ENCODE assay signal across 8 cellular contexts in genomic region chr5:110727025-110727314, GRCh38. TPM values are rescaled to one million over a fixed set of nuclear protein-coding genes. Genes with fewer than 3 reads are reported as not detected.
DNase-seq lines count a peak whose midpoint lies in the region; ATAC-seq and TF ChIP-seq lines count a peak whose summit lies in the region.

No MANE protein-coding gene starts in this region.

- H3K27me3 Mint-ChIP-seq in endothelial cell (ENCODE audit: unreplicated experiment), result no peaks in the 10 kb centered on the region
- no peaks in the 10 kb centered on the region for H3K27me3 Mint-ChIP-seq in neural progenitor cell (ENCODE audit: insufficient read depth, low read depth)

- H3K36me3 Mint-ChIP-seq in endothelial cell (ENCODE audit: low read depth, unreplicated experiment) (peaks cover 2% of the 10 kb centered on the region), neural progenitor cell (peaks cover 3% of the 10 kb centered on the region)

- H3K27me3 ChIP-seq in OCI-LY3 (ENCODE audit: low read depth, low read length) (no peaks in the 10 kb centered on the region), neural progenitor cell (peaks cover 8% of the 10 kb centered on the region)

- H3K4me3 Mint-ChIP-seq in endothelial cell (ENCODE audit: unreplicated experiment) (peak overlapping the region; percentile 90), neural progenitor cell (peak overlapping the region; percentile 82)

- H3K27ac ChIP-seq in OCI-LY3 (ENCODE audit: low read length) (no peak overlapping the region), neural progenitor cell (no peak overlapping the region)

- TF ChIP-seq CTCF in OCI-LY3 (IDR thresholded peaks at IDR 0.05; ENCODE audit: low read depth, low read length) (peak; percentile 37), endothelial cell (IDR thresholded peaks at IDR 0.05; ENCODE audit: unreplicated experiment) (no peak), neural progenitor cell (IDR thresholded peaks at IDR 0.05) (peak; percentile 30)

- H3K79me2 ChIP-seq in OCI-LY3 (ENCODE audit: low read length) (no peaks in the 10 kb centered on the region), neural progenitor cell (ENCODE audit: low read depth) (no peaks in the 10 kb centered on the region)

- H3K9ac ChIP-seq in OCI-LY3 (ENCODE audit: low read length) (peak overlapping the region; percentile 58), neural progenitor cell (no peak overlapping the region)

- H3K9me3 Mint-ChIP-seq in endothelial cell (ENCODE audit: unreplicated experiment) (no peaks in the 10 kb centered on the region), neural progenitor cell (peaks cover 2% of the 10 kb centered on the region)

- H3K4me1 Mint-ChIP-seq in endothelial cell (ENCODE audit: unreplicated experiment), result no peaks in the 10 kb centered on the region
- peaks cover 8% of the 10 kb centered on the region for H3K4me1 Mint-ChIP-seq in neural progenitor cell

- no peaks in the 10 kb centered on the region for H4K20me1 ChIP-seq in OCI-LY3 (ENCODE audit: insufficient read depth, low read length)
- no peaks in the 10 kb centered on the region for H4K20me1 ChIP-seq in neural progenitor cell (ENCODE audit: low read depth)

- H3K36me3 ChIP-seq in OCI-LY3 (replicated peaks; ENCODE audit: low read depth, low read length) (no peaks in the 10 kb centered on the region), neural progenitor cell (no peaks in the 10 kb centered on the region)

- no peaks in the 10 kb centered on the region for H3F3A ChIP-seq in neural progenitor cell (ENCODE audit: low read depth)

- H3K4me2 ChIP-seq in OCI-LY3 (ENCODE audit: low read length) (peak overlapping the region; percentile 86), neural progenitor cell (peak overlapping the region; percentile 67)

- H2AFZ ChIP-seq in OCI-LY3 (ENCODE audit: low read depth, low read length) (peak overlapping the region; percentile 100), neural progenitor cell (replicated peaks) (peak overlapping the region; percentile 66)

- peak overlapping the region; percentile 95 for H3K4me3 ChIP-seq in OCI-LY3 (ENCODE audit: low read length)
- H3K4me3 ChIP-seq in neural progenitor cell, result peak overlapping the region; percentile 42

- H3K4me1 ChIP-seq in OCI-LY3 (ENCODE audit: low read length) (no peaks in the 10 kb centered on the region), neural progenitor cell (no peaks in the 10 kb centered on the region)

- ATAC-seq in GM18861 (IDR thresholded peaks at IDR 0.05; ENCODE audit: unreplicated experiment) (peak; percentile 43), HG02763 (IDR thresholded peaks at IDR 0.05; ENCODE audit: unreplicated experiment) (peak; percentile 52)

- no peak for DNase-seq in endothelial cell (ENCODE audit: low spot score)
- DNase-seq in neural progenitor cell (ENCODE audit: low spot score), result peak; percentile 5
- DNase-seq in NCI-H2081 treated with DMSO at 0.1 percent for 48 hours (lab: John Stamatoyannopoulos, UW), result no peak
- no peak for DNase-seq in cortex of kidney (lab: John Stamatoyannopoulos, UW)
- no peak for DNase-seq in Ammon's horn (ENCODE audit: low spot score)

- H3K9me3 ChIP-seq in OCI-LY3 (ENCODE audit: insufficient read depth, low read length) (no peaks in the 10 kb centered on the region), neural progenitor cell (ENCODE audit: low read depth) (no peaks in the 10 kb centered on the region)

- H3K27ac Mint-ChIP-seq in endothelial cell (ENCODE audit: unreplicated experiment), result peak overlapping the region; percentile 67
- peak overlapping the region; percentile 51 for H3K27ac Mint-ChIP-seq in neural progenitor cell

RNA-seq across cellular contexts. Expression of gene TMEM232, which starts 0.5 kb away (rescaled TPM):
- 3.1 TPM for total RNA-seq in endothelial cell (ENCODE audit: unreplicated experiment)
- 2.0 and 5.2 TPM in 2 replicates for total RNA-seq in neural progenitor cell (ENCODE audit: low replicate concordance)

RNA-seq across cellular contexts. Expression of gene SLC25A46, which starts 11.8 kb away (rescaled TPM):
- 31.6 TPM for total RNA-seq in endothelial cell (ENCODE audit: unreplicated experiment)
- 33.5 and 43.6 TPM in 2 replicates for total RNA-seq in neural progenitor cell (ENCODE audit: low replicate concordance)
